Comparison of ENCODE assay signal across 22 cellular contexts in the genomic region with DNA sequence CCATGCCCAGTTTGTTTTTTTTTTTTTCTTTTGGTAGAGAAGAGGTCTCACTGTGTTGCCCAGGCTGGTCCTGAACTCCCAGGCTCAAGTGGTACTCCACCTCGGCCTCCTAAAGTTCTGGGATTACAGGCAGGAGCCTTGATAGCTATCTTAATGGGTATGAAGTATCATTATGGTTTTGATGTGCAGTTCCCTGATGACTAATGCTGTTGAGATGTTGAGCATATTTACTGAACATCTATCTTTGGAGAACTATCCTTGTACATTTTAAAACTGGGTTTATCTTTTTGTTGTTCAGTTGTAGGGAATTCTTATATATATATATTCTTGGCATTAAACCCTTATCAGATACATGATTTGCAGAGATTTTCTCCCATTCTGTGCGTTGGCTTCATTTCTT. TPM values are rescaled to one million over a fixed set of nuclear protein-coding genes. Genes with fewer than 3 reads are reported as not detected.
DNase-seq lines count a peak whose midpoint lies in the region; ATAC-seq and TF ChIP-seq lines count a peak whose summit lies in the region.
"Had no signal": no experiment of that assay in that cellular context is flagged by ENCODE, and none has a peak within 500 bp of the region (broad histone marks: within the 10 kb centered on the region; RNA-seq: fewer than 3 reads in every experiment).

No MANE protein-coding gene starts in this region.

- peak overlapping the region; percentile 36 for H3K4me3 Mint-ChIP-seq in HFFc6
- peak overlapping the region; percentile 65 for H3K4me3 Mint-ChIP-seq in activated T-helper 17 cell treated with anti-CD3 and anti-CD28 coated beads, Interleukin-2, amount 50 U/mL, for 72 hours
- H3K4me3 Mint-ChIP-seq: activated naive CD4-positive, alpha-beta T cell treated with anti-CD3 and anti-CD28 coated beads for 36 hours; CD8-positive, alpha-beta T cell; natural killer cell treated with Interleukin-12 subunit alpha and Interleukin-12 subunit beta and Interleukin-15 and Interleukin-18, amount 100 ng/mL, for 72 hours had no signal

- H3K9me3 ChIP-seq in osteoblast (ENCODE audit: low read depth, low read length): no peaks in the 10 kb centered on the region
- H3K9me3 ChIP-seq: ascending aorta had no signal

- no peak overlapping the region for H3K27ac ChIP-seq in osteoblast (ENCODE audit: low read depth, low read length)
- H3K27ac ChIP-seq: 22Rv1, KMS-11, parathyroid adenoma had no signal

- H3K4me1 Mint-ChIP-seq in HFFc6 (ENCODE audit: low read depth): peaks cover 44% of the 10 kb centered on the region
- peaks cover 16% of the 10 kb centered on the region for H3K4me1 Mint-ChIP-seq in activated T-helper 17 cell treated with anti-CD3 and anti-CD28 coated beads, Interleukin-2, amount 50 U/mL, for 72 hours

- peaks cover 29% of the 10 kb centered on the region for H3K36me3 Mint-ChIP-seq in HFFc6 (ENCODE audit: low read depth)
- H3K36me3 Mint-ChIP-seq in activated T-helper 17 cell treated with anti-CD3 and anti-CD28 coated beads, Interleukin-2, amount 50 U/mL, for 72 hours (ENCODE audit: low read depth): peaks cover 82% of the 10 kb centered on the region
- H3K36me3 Mint-ChIP-seq: natural killer cell treated with Interleukin-12 subunit alpha and Interleukin-12 subunit beta and Interleukin-15 and Interleukin-18, amount 100 ng/mL, for 72 hours had no signal

- H4K20me1 ChIP-seq in osteoblast (ENCODE audit: insufficient read depth, low read length): peaks cover 53% of the 10 kb centered on the region

- peaks cover 4% of the 10 kb centered on the region for H3K27me3 Mint-ChIP-seq in HFFc6 (ENCODE audit: insufficient read depth)
- no peaks in the 10 kb centered on the region for H3K27me3 Mint-ChIP-seq in activated T-helper 17 cell treated with anti-CD3 and anti-CD28 coated beads, Interleukin-2, amount 50 U/mL, for 72 hours
- H3K27me3 Mint-ChIP-seq: natural killer cell treated with Interleukin-12 subunit alpha and Interleukin-12 subunit beta and Interleukin-15 and Interleukin-18, amount 100 ng/mL, for 72 hours had no signal

- peak overlapping the region; percentile 85 for H3K27ac Mint-ChIP-seq in HFFc6
- H3K27ac Mint-ChIP-seq in activated T-helper 17 cell treated with anti-CD3 and anti-CD28 coated beads, Interleukin-2, amount 50 U/mL, for 72 hours: peak overlapping the region; percentile 98
- H3K27ac Mint-ChIP-seq: activated naive CD4-positive, alpha-beta T cell treated with anti-CD3 and anti-CD28 coated beads for 36 hours; CD8-positive, alpha-beta T cell had no signal

- TF ChIP-seq CTCF in HFFc6 (IDR thresholded peaks at IDR 0.05) (no peak), osteoblast (IDR thresholded peaks at IDR 0.05; ENCODE audit: extremely low read depth, low read depth, low read length) (no peak)

- peaks cover 69% of the 10 kb centered on the region for H3K36me3 ChIP-seq in osteoblast (ENCODE audit: insufficient read depth, low read length)

- H3K79me2 ChIP-seq in osteoblast (ENCODE audit: insufficient read depth, low read length): peaks cover 86% of the 10 kb centered on the region
- H3K79me2 ChIP-seq: parathyroid adenoma had no signal

- no peak overlapping the region for H2AFZ ChIP-seq in osteoblast (ENCODE audit: low read length)
- H2AFZ ChIP-seq: parathyroid adenoma had no signal

- H3K27me3 ChIP-seq in osteoblast (ENCODE audit: insufficient read depth, low read length): no peaks in the 10 kb centered on the region
- H3K27me3 ChIP-seq: ascending aorta had no signal

- H3K4me3 ChIP-seq in osteoblast (ENCODE audit: insufficient read depth, low read length): no peak overlapping the region
- H3K4me3 ChIP-seq: ascending aorta had no signal

- H3K4me1 ChIP-seq in osteoblast (ENCODE audit: insufficient read depth, low read length): peaks cover 9% of the 10 kb centered on the region
- H3K4me1 ChIP-seq: parathyroid adenoma had no signal

- H3K4me2 ChIP-seq in osteoblast (ENCODE audit: insufficient read depth, low read length): no peak overlapping the region
- H3K4me2 ChIP-seq: KMS-11 had no signal

- DNase-seq in DMS53 (lab: John Stamatoyannopoulos, UW) (peak; percentile 26), DMS53 treated with DMSO at 0.1 percent for 48 hours (lab: John Stamatoyannopoulos, UW; ENCODE audit: unreplicated experiment) (no peak), HFFc6 (peak; percentile 33), osteoblast (ENCODE audit: insufficient read length, low spot score, missing footprints) (peak; percentile 91), NCI-H446 treated with DMSO at 0.1 percent for 48 hours (lab: John Stamatoyannopoulos, UW) (no peak)
- DNase-seq: activated naive CD4-positive, alpha-beta T cell treated with anti-CD3 and anti-CD28 coated beads for 36 hours; CD8-positive, alpha-beta T cell; dermis blood vessel endothelial cell; DMS 273 treated with DMSO at 0.1 percent for 48 hours; NCI-H1694; NCI-H526 treated with DMSO at 0.1 percent for 48 hours; right cardiac atrium; stimulated activated CD4-positive, alpha-beta T cell treated with anti-CD3 and anti-CD28 coated beads, Interleukin-4, amount 100 ng/mL, for 1 hour; stimulated activated naive CD8-positive, alpha-beta T cell treated with anti-CD3 and anti-CD28 coated beads, Interleukin-15, Interleukin-2, amounts not matched to agents 100 U/mL and 50 U/mL, for 24 hours had no signal

- no peaks in the 10 kb centered on the region for H3K9me3 Mint-ChIP-seq in HFFc6
- H3K9me3 Mint-ChIP-seq in activated T-helper 17 cell treated with anti-CD3 and anti-CD28 coated beads, Interleukin-2, amount 50 U/mL, for 72 hours: no peaks in the 10 kb centered on the region
- H3K9me3 Mint-ChIP-seq: activated naive CD4-positive, alpha-beta T cell treated with anti-CD3 and anti-CD28 coated beads for 36 hours; CD8-positive, alpha-beta T cell; natural killer cell treated with Interleukin-12 subunit alpha and Interleukin-12 subunit beta and Interleukin-15 and Interleukin-18, amount 100 ng/mL, for 72 hours had no signal

- ATAC-seq in activated T-helper 17 cell treated with anti-CD3 and anti-CD28 coated beads, Interleukin-2, amount 50 U/mL, for 72 hours (replicated peaks): peak; percentile 69
- no peak for ATAC-seq in HG03045 (IDR thresholded peaks at IDR 0.05; ENCODE audit: unreplicated experiment)
- no peak for ATAC-seq in GM18498 (IDR thresholded peaks at IDR 0.05; ENCODE audit: unreplicated experiment)
- ATAC-seq: CD8-positive, alpha-beta T cell; right cardiac atrium had no signal

RNA-seq across cellular contexts. Expression of gene MYL9, which starts 21.4 kb away (rescaled TPM):
- 1,000 to 10,000 TPM; 1,181 to 1,631 (median 1,227) TPM for total RNA-seq in HFFc6 (2021; fragmentation: NEBNext Ultra II Directional; extraction: Animal tissue kit (Norgen Biotek cat#: 25700))
- total RNA-seq in activated T-helper 17 cell treated with anti-CD3 and anti-CD28 coated beads, Interleukin-2, amount 50 U/mL, for 72 hours: 10 to 100 TPM in 1 of 2 donors, 1 to 10 TPM in 1; 4.4 to 10.1 TPM
- 135 and 141 TPM in 2 replicates for total RNA-seq in osteoblast
- total RNA-seq: activated naive CD4-positive, alpha-beta T cell treated with anti-CD3 and anti-CD28 coated beads for 36 hours; CD8-positive, alpha-beta T cell had no signal

RNA-seq across cellular contexts. Expression of gene TGIF2, which starts 53.5 kb away (rescaled TPM):
- total RNA-seq in HFFc6 (2021; fragmentation: NEBNext Ultra II Directional; extraction: Animal tissue kit (Norgen Biotek cat#: 25700)): 10 to 100 TPM in 1 of 6 experiments, 1 to 10 TPM in 5; 5.5 to 12.0 (median 7.7) TPM
- total RNA-seq in activated T-helper 17 cell treated with anti-CD3 and anti-CD28 coated beads, Interleukin-2, amount 50 U/mL, for 72 hours: 10 to 100 TPM; 43.8 to 57.1 TPM
- total RNA-seq in osteoblast: 9.7 and 10.9 TPM in 2 replicates

Comparison
In these comparisons a context has a peak if more than half of its experiments do, and no peak if none do; other contexts are left out.
1. DNase-seq: peak in DMS53 (single experiment), HFFc6 (single experiment) and osteoblast (single experiment); none in DMS53 treated with DMSO at 0.1 percent for 48 hours (single experiment) and NCI-H446 treated with DMSO at 0.1 percent for 48 hours (single experiment).
2. RNA of gene MYL9, which starts 21.4 kb away (total RNA-seq): 1,181 to 1,631 TPM in HFFc6 and 135 to 141 TPM in osteoblast; 4.4 to 10.1 TPM in activated T-helper 17 cell treated with anti-CD3 and anti-CD28 coated beads, Interleukin-2, amount 50 U/mL, for 72 hours; every median in the first group is over 10 times any median in the second.